1 cellular context compared by ENCODE assay signal in the genomic region with DNA sequence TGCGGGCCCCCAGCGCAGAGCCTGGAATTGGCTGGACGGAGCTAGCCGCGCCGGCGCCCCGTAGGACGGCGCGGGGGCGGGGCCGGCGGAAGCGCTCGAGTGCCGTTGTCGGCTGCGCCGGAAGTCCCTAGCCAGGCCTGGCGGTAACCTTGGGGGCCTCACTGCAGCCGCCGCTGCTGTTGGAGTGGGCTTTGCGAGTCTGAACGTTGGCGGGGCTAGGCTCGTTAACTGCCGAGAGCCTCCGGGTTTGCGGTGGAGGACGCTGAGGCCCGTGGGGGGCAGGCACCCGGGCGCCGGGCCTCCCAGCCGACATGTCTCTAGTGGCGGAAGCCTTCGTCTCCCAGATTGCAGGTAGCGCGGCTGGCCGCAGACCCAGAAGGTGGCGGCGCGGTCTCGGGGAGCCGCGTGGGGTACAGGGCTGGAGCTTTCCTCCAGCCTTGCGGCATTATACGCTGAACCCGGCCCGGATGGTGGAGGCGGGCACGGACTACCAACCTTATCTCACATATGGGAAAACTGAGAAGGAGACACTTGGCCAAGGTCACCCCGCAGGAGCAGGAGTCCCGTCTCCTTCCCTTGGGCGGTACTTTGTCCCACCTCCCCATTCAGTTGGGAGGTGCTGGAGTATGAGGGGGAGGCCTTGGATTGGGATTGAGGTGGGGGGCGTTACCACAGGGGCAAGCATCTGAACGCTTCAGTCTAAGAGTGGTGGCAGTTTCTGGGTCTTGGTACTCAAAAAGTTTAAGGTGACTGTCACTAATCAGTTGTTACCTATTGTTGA.
TF ChIP-seq lines count a peak whose summit lies in the region.

A gene (plus strand): TSS at position 124 of the 781 bp plus-strand sequence. CDS start 188 bp downstream, at position 312.

TF ChIP-seq in GM12878, 131 proteins besides CTCF, POLR2A, EP300 and RAD21 (continued from another document and continues in another):
- TF ChIP-seq, protein P1, sequence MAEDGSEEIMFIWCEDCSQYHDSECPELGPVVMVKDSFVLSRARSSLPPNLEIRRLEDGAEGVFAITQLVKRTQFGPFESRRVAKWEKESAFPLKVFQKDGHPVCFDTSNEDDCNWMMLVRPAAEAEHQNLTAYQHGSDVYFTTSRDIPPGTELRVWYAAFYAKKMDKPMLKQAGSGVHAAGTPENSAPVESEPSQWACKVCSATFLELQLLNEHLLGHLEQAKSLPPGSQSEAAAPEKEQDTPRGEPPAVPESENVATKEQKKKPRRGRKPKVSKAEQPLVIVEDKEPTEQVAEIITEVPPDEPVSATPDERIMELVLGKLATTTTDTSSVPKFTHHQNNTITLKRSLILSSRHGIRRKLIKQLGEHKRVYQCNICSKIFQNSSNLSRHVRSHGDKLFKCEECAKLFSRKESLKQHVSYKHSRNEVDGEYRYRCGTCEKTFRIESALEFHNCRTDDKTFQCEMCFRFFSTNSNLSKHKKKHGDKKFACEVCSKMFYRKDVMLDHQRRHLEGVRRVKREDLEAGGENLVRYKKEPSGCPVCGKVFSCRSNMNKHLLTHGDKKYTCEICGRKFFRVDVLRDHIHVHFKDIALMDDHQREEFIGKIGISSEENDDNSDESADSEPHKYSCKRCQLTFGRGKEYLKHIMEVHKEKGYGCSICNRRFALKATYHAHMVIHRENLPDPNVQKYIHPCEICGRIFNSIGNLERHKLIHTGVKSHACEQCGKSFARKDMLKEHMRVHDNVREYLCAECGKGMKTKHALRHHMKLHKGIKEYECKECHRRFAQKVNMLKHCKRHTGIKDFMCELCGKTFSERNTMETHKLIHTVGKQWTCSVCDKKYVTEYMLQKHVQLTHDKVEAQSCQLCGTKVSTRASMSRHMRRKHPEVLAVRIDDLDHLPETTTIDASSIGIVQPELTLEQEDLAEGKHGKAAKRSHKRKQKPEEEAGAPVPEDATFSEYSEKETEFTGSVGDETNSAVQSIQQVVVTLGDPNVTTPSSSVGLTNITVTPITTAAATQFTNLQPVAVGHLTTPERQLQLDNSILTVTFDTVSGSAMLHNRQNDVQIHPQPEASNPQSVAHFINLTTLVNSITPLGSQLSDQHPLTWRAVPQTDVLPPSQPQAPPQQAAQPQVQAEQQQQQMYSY (CRISPR knock-in tag; IDR thresholded peaks at IDR 0.05): no peak
- TF ChIP-seq, protein P2, sequence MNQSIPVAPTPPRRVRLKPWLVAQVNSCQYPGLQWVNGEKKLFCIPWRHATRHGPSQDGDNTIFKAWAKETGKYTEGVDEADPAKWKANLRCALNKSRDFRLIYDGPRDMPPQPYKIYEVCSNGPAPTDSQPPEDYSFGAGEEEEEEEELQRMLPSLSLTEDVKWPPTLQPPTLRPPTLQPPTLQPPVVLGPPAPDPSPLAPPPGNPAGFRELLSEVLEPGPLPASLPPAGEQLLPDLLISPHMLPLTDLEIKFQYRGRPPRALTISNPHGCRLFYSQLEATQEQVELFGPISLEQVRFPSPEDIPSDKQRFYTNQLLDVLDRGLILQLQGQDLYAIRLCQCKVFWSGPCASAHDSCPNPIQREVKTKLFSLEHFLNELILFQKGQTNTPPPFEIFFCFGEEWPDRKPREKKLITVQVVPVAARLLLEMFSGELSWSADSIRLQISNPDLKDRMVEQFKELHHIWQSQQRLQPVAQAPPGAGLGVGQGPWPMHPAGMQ (IDR thresholded peaks at IDR 0.05; ENCODE audit: borderline replicate concordance): no peak
- TF ChIP-seq, protein P3, sequence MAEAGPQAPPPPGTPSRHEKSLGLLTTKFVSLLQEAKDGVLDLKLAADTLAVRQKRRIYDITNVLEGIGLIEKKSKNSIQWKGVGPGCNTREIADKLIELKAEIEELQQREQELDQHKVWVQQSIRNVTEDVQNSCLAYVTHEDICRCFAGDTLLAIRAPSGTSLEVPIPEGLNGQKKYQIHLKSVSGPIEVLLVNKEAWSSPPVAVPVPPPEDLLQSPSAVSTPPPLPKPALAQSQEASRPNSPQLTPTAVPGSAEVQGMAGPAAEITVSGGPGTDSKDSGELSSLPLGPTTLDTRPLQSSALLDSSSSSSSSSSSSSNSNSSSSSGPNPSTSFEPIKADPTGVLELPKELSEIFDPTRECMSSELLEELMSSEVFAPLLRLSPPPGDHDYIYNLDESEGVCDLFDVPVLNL (IDR thresholded peaks at IDR 0.05; ENCODE audit: low read depth, low read length): no peak
- TF ChIP-seq ZBED1 (IDR thresholded peaks at IDR 0.05; ENCODE audit: borderline replicate concordance) (no peak), NFXL1 (IDR thresholded peaks at IDR 0.05; ENCODE audit: borderline replicate concordance) (no peak), EED (IDR thresholded peaks at IDR 0.05; ENCODE audit: low read depth) (peak; percentile 82), BHLHE40 (IDR thresholded peaks at IDR 0.05; ENCODE audit: borderline replicate concordance in 1 of 2, low read depth in 2 of 2, low read length in 1 of 2) (peak in 1 of 2 experiments; percentile 61; a peak in 2 of 4 replicates), SIX5 (IDR thresholded peaks at IDR 0.05; ENCODE audit: low read depth, low read length, severe bottlenecking) (no peak), RB1 (IDR thresholded peaks at IDR 0.05; ENCODE audit: borderline replicate concordance) (peak; percentile 76; the same call in 1 of the 2 replicates), HDAC2 (IDR thresholded peaks at IDR 0.05) (no peak), STAT1 (conservative IDR thresholded peaks at IDR 0.05) (0 out of 2 replicates have a peak, but pooled peaks have one; percentile 67), KLF5 (IDR thresholded peaks at IDR 0.05; ENCODE audit: partially characterized antibody) (no peak), POLR2AphosphoS5 (IDR thresholded peaks at IDR 0.05; ENCODE audit: low read length) (peak; percentile 85), CHD1 (IDR thresholded peaks at IDR 0.05; ENCODE audit: low read depth, low read length) (no peak), NR2C1 (IDR thresholded peaks at IDR 0.05) (no peak), SREBF1 (IDR thresholded peaks at IDR 0.05; ENCODE audit: low read length) (no peak), ZNF217 (IDR thresholded peaks at IDR 0.05) (no peak), HDGF (IDR thresholded peaks at IDR 0.05) (0 out of 2 replicates have a peak, but pooled peaks have one; percentile 56), HCFC1 (IDR thresholded peaks at IDR 0.05; ENCODE audit: low read length) (no peak), NFYA (IDR thresholded peaks at IDR 0.05; ENCODE audit: borderline replicate concordance, low read depth, low read length) (no peak), CREB1 (IDR thresholded peaks at IDR 0.05; ENCODE audit: low read depth) (peak; percentile 88), ZZZ3 (IDR thresholded peaks at IDR 0.05; ENCODE audit: control insufficient read depth, insufficient read length, low read depth) (no peak), DPF2 (IDR thresholded peaks at IDR 0.05) (peak; percentile 51; the same call in 1 of the 2 replicates), POLR2AphosphoS2 (IDR thresholded peaks at IDR 0.05; ENCODE audit: low read depth, low read length) (0 out of 2 replicates have a peak, but pooled peaks have one; percentile 48), BMI1 (IDR thresholded peaks at IDR 0.05; ENCODE audit: borderline replicate concordance) (no peak), PAX8 (IDR thresholded peaks at IDR 0.05) (no peak)
- TF ChIP-seq, protein P4, sequence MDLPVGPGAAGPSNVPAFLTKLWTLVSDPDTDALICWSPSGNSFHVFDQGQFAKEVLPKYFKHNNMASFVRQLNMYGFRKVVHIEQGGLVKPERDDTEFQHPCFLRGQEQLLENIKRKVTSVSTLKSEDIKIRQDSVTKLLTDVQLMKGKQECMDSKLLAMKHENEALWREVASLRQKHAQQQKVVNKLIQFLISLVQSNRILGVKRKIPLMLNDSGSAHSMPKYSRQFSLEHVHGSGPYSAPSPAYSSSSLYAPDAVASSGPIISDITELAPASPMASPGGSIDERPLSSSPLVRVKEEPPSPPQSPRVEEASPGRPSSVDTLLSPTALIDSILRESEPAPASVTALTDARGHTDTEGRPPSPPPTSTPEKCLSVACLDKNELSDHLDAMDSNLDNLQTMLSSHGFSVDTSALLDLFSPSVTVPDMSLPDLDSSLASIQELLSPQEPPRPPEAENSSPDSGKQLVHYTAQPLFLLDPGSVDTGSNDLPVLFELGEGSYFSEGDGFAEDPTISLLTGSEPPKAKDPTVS (IDR thresholded peaks at IDR 0.05; ENCODE audit: low read depth, low read length): no peak
- TF ChIP-seq, protein P5, sequence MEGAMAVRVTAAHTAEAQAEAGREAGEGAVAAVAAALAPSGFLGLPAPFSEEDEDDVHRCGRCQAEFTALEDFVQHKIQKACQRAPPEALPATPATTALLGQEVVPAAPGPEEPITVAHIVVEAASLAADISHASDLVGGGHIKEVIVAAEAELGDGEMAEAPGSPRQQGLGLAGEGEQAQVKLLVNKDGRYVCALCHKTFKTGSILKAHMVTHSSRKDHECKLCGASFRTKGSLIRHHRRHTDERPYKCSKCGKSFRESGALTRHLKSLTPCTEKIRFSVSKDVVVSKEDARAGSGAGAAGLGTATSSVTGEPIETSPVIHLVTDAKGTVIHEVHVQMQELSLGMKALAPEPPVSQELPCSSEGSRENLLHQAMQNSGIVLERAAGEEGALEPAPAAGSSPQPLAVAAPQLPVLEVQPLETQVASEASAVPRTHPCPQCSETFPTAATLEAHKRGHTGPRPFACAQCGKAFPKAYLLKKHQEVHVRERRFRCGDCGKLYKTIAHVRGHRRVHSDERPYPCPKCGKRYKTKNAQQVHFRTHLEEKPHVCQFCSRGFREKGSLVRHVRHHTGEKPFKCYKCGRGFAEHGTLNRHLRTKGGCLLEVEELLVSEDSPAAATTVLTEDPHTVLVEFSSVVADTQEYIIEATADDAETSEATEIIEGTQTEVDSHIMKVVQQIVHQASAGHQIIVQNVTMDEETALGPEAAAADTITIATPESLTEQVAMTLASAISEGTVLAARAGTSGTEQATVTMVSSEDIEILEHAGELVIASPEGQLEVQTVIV (IDR thresholded peaks at IDR 0.05; ENCODE audit: borderline replicate concordance, partially characterized antibody): peak; percentile 13
- TF ChIP-seq, protein P6, sequence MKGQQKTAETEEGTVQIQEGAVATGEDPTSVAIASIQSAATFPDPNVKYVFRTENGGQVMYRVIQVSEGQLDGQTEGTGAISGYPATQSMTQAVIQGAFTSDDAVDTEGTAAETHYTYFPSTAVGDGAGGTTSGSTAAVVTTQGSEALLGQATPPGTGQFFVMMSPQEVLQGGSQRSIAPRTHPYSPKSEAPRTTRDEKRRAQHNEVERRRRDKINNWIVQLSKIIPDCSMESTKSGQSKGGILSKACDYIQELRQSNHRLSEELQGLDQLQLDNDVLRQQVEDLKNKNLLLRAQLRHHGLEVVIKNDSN (IDR thresholded peaks at IDR 0.05; ENCODE audit: borderline replicate concordance, extremely low read length, insufficient read depth, low read depth, low read length): no peak
- TF ChIP-seq, protein P7, sequence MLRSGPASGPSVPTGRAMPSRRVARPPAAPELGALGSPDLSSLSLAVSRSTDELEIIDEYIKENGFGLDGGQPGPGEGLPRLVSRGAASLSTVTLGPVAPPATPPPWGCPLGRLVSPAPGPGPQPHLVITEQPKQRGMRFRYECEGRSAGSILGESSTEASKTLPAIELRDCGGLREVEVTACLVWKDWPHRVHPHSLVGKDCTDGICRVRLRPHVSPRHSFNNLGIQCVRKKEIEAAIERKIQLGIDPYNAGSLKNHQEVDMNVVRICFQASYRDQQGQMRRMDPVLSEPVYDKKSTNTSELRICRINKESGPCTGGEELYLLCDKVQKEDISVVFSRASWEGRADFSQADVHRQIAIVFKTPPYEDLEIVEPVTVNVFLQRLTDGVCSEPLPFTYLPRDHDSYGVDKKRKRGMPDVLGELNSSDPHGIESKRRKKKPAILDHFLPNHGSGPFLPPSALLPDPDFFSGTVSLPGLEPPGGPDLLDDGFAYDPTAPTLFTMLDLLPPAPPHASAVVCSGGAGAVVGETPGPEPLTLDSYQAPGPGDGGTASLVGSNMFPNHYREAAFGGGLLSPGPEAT (IDR thresholded peaks at IDR 0.05; ENCODE audit: low read depth): peak; percentile 70; the same call in 1 of the 2 replicates
- TF ChIP-seq, protein P8, sequence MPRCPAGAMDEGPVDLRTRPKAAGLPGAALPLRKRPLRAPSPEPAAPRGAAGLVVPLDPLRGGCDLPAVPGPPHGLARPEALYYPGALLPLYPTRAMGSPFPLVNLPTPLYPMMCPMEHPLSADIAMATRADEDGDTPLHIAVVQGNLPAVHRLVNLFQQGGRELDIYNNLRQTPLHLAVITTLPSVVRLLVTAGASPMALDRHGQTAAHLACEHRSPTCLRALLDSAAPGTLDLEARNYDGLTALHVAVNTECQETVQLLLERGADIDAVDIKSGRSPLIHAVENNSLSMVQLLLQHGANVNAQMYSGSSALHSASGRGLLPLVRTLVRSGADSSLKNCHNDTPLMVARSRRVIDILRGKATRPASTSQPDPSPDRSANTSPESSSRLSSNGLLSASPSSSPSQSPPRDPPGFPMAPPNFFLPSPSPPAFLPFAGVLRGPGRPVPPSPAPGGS (IDR thresholded peaks at IDR 0.05; ENCODE audit: borderline replicate concordance, insufficient read depth, low read depth, low read length, poor library complexity, severe bottlenecking): no peak
- TF ChIP-seq, protein P9, sequence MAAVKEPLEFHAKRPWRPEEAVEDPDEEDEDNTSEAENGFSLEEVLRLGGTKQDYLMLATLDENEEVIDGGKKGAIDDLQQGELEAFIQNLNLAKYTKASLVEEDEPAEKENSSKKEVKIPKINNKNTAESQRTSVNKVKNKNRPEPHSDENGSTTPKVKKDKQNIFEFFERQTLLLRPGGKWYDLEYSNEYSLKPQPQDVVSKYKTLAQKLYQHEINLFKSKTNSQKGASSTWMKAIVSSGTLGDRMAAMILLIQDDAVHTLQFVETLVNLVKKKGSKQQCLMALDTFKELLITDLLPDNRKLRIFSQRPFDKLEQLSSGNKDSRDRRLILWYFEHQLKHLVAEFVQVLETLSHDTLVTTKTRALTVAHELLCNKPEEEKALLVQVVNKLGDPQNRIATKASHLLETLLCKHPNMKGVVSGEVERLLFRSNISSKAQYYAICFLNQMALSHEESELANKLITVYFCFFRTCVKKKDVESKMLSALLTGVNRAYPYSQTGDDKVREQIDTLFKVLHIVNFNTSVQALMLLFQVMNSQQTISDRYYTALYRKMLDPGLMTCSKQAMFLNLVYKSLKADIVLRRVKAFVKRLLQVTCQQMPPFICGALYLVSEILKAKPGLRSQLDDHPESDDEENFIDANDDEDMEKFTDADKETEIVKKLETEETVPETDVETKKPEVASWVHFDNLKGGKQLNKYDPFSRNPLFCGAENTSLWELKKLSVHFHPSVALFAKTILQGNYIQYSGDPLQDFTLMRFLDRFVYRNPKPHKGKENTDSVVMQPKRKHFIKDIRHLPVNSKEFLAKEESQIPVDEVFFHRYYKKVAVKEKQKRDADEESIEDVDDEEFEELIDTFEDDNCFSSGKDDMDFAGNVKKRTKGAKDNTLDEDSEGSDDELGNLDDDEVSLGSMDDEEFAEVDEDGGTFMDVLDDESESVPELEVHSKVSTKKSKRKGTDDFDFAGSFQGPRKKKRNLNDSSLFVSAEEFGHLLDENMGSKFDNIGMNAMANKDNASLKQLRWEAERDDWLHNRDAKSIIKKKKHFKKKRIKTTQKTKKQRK (IDR thresholded peaks at IDR 0.05; ENCODE audit: low read depth, low read length): no peak
- TF ChIP-seq, protein P10, sequence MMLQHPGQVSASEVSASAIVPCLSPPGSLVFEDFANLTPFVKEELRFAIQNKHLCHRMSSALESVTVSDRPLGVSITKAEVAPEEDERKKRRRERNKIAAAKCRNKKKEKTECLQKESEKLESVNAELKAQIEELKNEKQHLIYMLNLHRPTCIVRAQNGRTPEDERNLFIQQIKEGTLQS (IDR thresholded peaks at IDR 0.05; ENCODE audit: borderline replicate concordance, extremely low read depth, low read depth, low read length): no peak
- TF ChIP-seq, protein P11, sequence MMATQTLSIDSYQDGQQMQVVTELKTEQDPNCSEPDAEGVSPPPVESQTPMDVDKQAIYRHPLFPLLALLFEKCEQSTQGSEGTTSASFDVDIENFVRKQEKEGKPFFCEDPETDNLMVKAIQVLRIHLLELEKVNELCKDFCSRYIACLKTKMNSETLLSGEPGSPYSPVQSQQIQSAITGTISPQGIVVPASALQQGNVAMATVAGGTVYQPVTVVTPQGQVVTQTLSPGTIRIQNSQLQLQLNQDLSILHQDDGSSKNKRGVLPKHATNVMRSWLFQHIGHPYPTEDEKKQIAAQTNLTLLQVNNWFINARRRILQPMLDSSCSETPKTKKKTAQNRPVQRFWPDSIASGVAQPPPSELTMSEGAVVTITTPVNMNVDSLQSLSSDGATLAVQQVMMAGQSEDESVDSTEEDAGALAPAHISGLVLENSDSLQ (IDR thresholded peaks at IDR 0.05): no peak
